8 cellular contexts compared by ENCODE assay signal in genomic region chr7:141071855-141072547, GRCh38. TPM values are rescaled to one million over a fixed set of nuclear protein-coding genes. Genes with fewer than 3 reads are reported as not detected.
DNase-seq lines count a peak whose midpoint lies in the region; ATAC-seq and TF ChIP-seq lines count a peak whose summit lies in the region.

No MANE protein-coding gene starts in this region.

- in situ Hi-C loops in astrocyte of the spinal cord (cut with HindIII; ENCODE audit: low sequenced_read_pairs): no loop called here

- TF ChIP-seq CTCF in astrocyte of the spinal cord (IDR thresholded peaks at IDR 0.05; ENCODE audit: low read depth, low read length) (no peak), uterus (IDR thresholded peaks at IDR 0.05) (no peak)

- intact Hi-C loops in uterus (cut with DNase I; ENCODE audit: low total_unique reads): no loop called here

- H3K27me3 Mint-ChIP-seq in memory B cell: peaks cover 25% of the 10 kb centered on the region

- H3K4me1 Mint-ChIP-seq in memory B cell: peaks cover 12% of the 10 kb centered on the region

- H3K4me3 ChIP-seq in MG63 (peak overlapping the region; percentile 12), astrocyte of the spinal cord (ENCODE audit: low read depth, low read length) (peak overlapping the region; percentile 27), uterus (peak overlapping the region; percentile 39 to 54)

- peaks cover 0 to 5% of the 10 kb centered on the region in 2 donors for H3K4me1 ChIP-seq in uterus

- H3K27ac Mint-ChIP-seq in memory B cell: no peak overlapping the region

- H3K9me3 ChIP-seq in MG63: no peaks in the 10 kb centered on the region
- H3K9me3 ChIP-seq in uterus: no peaks in the 10 kb centered on the region

- H3K36me3 Mint-ChIP-seq in memory B cell: no peaks in the 10 kb centered on the region

- H3K36me3 ChIP-seq in MG63: no peaks in the 10 kb centered on the region
- no peaks in the 10 kb centered on the region for H3K36me3 ChIP-seq in uterus

- H3K9me3 Mint-ChIP-seq in memory B cell: no peaks in the 10 kb centered on the region

- H3K27ac ChIP-seq in uterus: peak overlapping the region in 1 of 2 donors; percentile 42

- peak; percentile 76 for DNase-seq in DMS53 (lab: John Stamatoyannopoulos, UW)
- no peak for DNase-seq in MG63
- DNase-seq in astrocyte of the spinal cord (ENCODE audit: low read depth, low spot score): no peak
- DNase-seq in memory B cell (ENCODE audit: low spot score in 2 of 2): no peak
- no peak for DNase-seq in uterus
- DNase-seq in germinal center (ENCODE audit: low spot score): no peak
- no peak for DNase-seq in AG08396 (ENCODE audit: low spot score)

- H3K4me3 Mint-ChIP-seq in memory B cell: peak overlapping the region; percentile 70

- no peak for ATAC-seq in memory B cell (ENCODE audit: low read depth)
- ATAC-seq in HG02973 (IDR thresholded peaks at IDR 0.05; ENCODE audit: unreplicated experiment): no peak

- TF ChIP-seq POLR2A in uterus (IDR thresholded peaks at IDR 0.05): no peak

- peaks cover 39% of the 10 kb centered on the region for H3K27me3 ChIP-seq in MG63
- H3K27me3 ChIP-seq in uterus: peaks cover 0 to 7% of the 10 kb centered on the region in 2 donors

RNA-seq across cellular contexts. Expression of gene TMEM178B, which starts 1.9 kb away (rescaled TPM):
- 0.10 TPM in 1 of 2 replicates, not detected in the other for total RNA-seq in MG63 (2014; rRNA removed; shearing (Covaris generic); ENCODE audit: low replicate concordance)
- total RNA-seq in uterus: 1 to 10 TPM in 1 of 4 donors, under 1 TPM in 1, not detected in 2; 0.76 to 3.0 TPM

RNA-seq across cellular contexts. Expression of gene MRPS33, which starts 57.2 kb away (rescaled TPM):
- 15.6 and 49.7 TPM in 2 replicates for total RNA-seq in MG63 (2014; rRNA removed; shearing (Covaris generic); ENCODE audit: low replicate concordance)
- total RNA-seq in uterus: 10 to 100 TPM in 3 of 4 donors, 1 to 10 TPM in 1; 8.8 to 28.7 (median 16.9) TPM
